23 cellular contexts compared by ENCODE assay signal in genomic region chr11:114095899-114096298, GRCh38. TPM values are rescaled to one million over a fixed set of nuclear protein-coding genes. Genes with fewer than 3 reads are reported as not detected.
DNase-seq lines count a peak whose midpoint lies in the region; ATAC-seq and TF ChIP-seq lines count a peak whose summit lies in the region.
"Had no signal": no experiment of that assay in that cellular context is flagged by ENCODE, and none has a peak within 500 bp of the region (broad histone marks: within the 10 kb centered on the region; RNA-seq: fewer than 3 reads in every experiment).

No MANE protein-coding gene starts in this region.

- H3F3A ChIP-seq in Loucy (ENCODE audit: low read depth) (no peaks in the 10 kb centered on the region), smooth muscle cell (ENCODE audit: low read depth) (no peaks in the 10 kb centered on the region)

- H3K36me3 ChIP-seq in Loucy (ENCODE audit: insufficient read depth, low read length) (no peaks in the 10 kb centered on the region), smooth muscle cell (ENCODE audit: low read depth) (no peaks in the 10 kb centered on the region), esophagus muscularis mucosa (peaks cover 0 to 75% (median 36%) of the 10 kb centered on the region in 4 donors)

- no peaks in the 10 kb centered on the region for H3K27me3 ChIP-seq in Loucy (ENCODE audit: insufficient read depth, low read length, poor library complexity, severe bottlenecking)
- peaks cover 6% of the 10 kb centered on the region for H3K27me3 ChIP-seq in smooth muscle cell (ENCODE audit: low read depth)
- no peaks in the 10 kb centered on the region for H3K27me3 ChIP-seq in esophagus muscularis mucosa

- no peak for ATAC-seq in GM19035 (IDR thresholded peaks at IDR 0.05; ENCODE audit: unreplicated experiment)
- ATAC-seq: A549, HCT116, K562 had no signal

- TF ChIP-seq POLR2A in esophagus muscularis mucosa (IDR thresholded peaks at IDR 0.05; ENCODE audit: low read depth): no peak

- H3K9ac ChIP-seq in Loucy (ENCODE audit: low read depth, low read length, poor library complexity, severe bottlenecking): peak overlapping the region; percentile 53
- no peak overlapping the region for H3K9ac ChIP-seq in smooth muscle cell (ENCODE audit: low read depth)
- H3K9ac ChIP-seq: GM23248 had no signal

- peak overlapping the region; percentile 12 for H3K4me2 ChIP-seq in Loucy (ENCODE audit: low read depth, low read length, poor library complexity, severe bottlenecking)
- peak overlapping the region; percentile 51 for H3K4me2 ChIP-seq in smooth muscle cell
- H3K4me2 ChIP-seq: A549 had no signal

- no peak for DNase-seq in immature natural killer cell
- DNase-seq in smooth muscle cell (lab: John Stamatoyannopoulos, UW; ENCODE audit: unreplicated experiment): no peak
- DNase-seq in esophagus muscularis mucosa (ENCODE audit: extremely low spot score): no peak
- no peak for DNase-seq in stimulated activated CD4-positive, alpha-beta T cell treated with anti-CD3 and anti-CD28 coated beads, Interleukin-4, amount 100 ng/mL, for 4 hours
- no peak for DNase-seq in 8988T
- DNase-seq: DMS79; GM23248; NCI-H1048; NCI-H146; NCI-H2107; NCI-H226; NCI-H526; NK-92 treated with Interleukin-12 subunit alpha and Interleukin-12 subunit beta, amount 100 ng/mL, for 24 hours; RPMI8226 had no signal

- peak overlapping the region in 4 of 5 donors; percentile 36 to 55 (median 48) for H3K4me3 Mint-ChIP-seq in immature natural killer cell

- intact Hi-C loops in esophagus muscularis mucosa (cut with DNase I): no loop called here

- H3K9me3 ChIP-seq in Loucy (ENCODE audit: insufficient read depth, low read depth, low read length): no peaks in the 10 kb centered on the region
- H3K9me3 ChIP-seq in smooth muscle cell (replicated peaks; ENCODE audit: low read depth): no peaks in the 10 kb centered on the region
- no peaks in the 10 kb centered on the region for H3K9me3 ChIP-seq in esophagus muscularis mucosa
- H3K9me3 ChIP-seq: A549 had no signal

- TF ChIP-seq EP300 in esophagus muscularis mucosa (IDR thresholded peaks at IDR 0.05): no peak

- H3K4me3 ChIP-seq in Loucy (ENCODE audit: low read length, poor library complexity, severe bottlenecking): no peak overlapping the region
- H3K4me3 ChIP-seq in smooth muscle cell: no peak overlapping the region
- no peak overlapping the region for H3K4me3 ChIP-seq in esophagus muscularis mucosa
- H3K4me3 ChIP-seq: A549, GM23248, K562 had no signal

- H3K36me3 Mint-ChIP-seq in immature natural killer cell: peaks cover 0 to 5% (median 3%) of the 10 kb centered on the region in 3 donors

- TF ChIP-seq CTCF in 22Rv1 (IDR thresholded peaks at IDR 0.05) (no peak), Loucy (conservative IDR thresholded peaks at IDR 0.05; ENCODE audit: low read length) (no peak), smooth muscle cell (IDR thresholded peaks at IDR 0.05; ENCODE audit: borderline replicate concordance, insufficient read depth, poor library complexity, severe bottlenecking) (no peak), esophagus muscularis mucosa (IDR thresholded peaks at IDR 0.05) (no peak)

- peaks cover 0 to 16% (median 3%) of the 10 kb centered on the region in 3 donors for H3K27me3 Mint-ChIP-seq in immature natural killer cell (ENCODE audit: low read depth in 3 of 3)

- peak overlapping the region; percentile 57 to 91 (median 70) for H3K27ac Mint-ChIP-seq in immature natural killer cell

- no peaks in the 10 kb centered on the region for H3K9me3 Mint-ChIP-seq in immature natural killer cell

- H3K9me2 ChIP-seq in Loucy (replicated peaks; ENCODE audit: low read depth, low read length): no peaks in the 10 kb centered on the region

- H3K4me1 Mint-ChIP-seq in immature natural killer cell: peaks cover 90 to 100% of the 10 kb centered on the region in 2 donors

- H3K4me1 ChIP-seq in Loucy (ENCODE audit: insufficient read depth, low read length, poor library complexity, severe bottlenecking) (peaks cover 61% of the 10 kb centered on the region), smooth muscle cell (ENCODE audit: low read depth) (peaks cover 32% of the 10 kb centered on the region), esophagus muscularis mucosa (peaks cover 91 to 100% (median 97%) of the 10 kb centered on the region in 4 donors)
- H3K4me1 ChIP-seq: A549 had no signal

- H3K27ac ChIP-seq in 22Rv1 (peak overlapping the region; percentile 82), smooth muscle cell (ENCODE audit: low read depth) (no peak overlapping the region), esophagus muscularis mucosa (replicated peaks in 1 of 4) (no peak overlapping the region)
- H3K27ac ChIP-seq: A549, GM23248 had no signal

- H3K79me2 ChIP-seq in Loucy (ENCODE audit: insufficient read depth, low read length) (no peaks in the 10 kb centered on the region), smooth muscle cell (ENCODE audit: low read depth) (no peaks in the 10 kb centered on the region)

- no peak overlapping the region for H2AFZ ChIP-seq in Loucy (ENCODE audit: low read length)
- no peak overlapping the region for H2AFZ ChIP-seq in smooth muscle cell (ENCODE audit: low read depth)
- H2AFZ ChIP-seq: GM23248 had no signal

- WGBS in smooth muscle cell (ENCODE audit: low lambda C conversion rate): 18% methylated on average over 3 of the region's 3 CpGs
- WGBS in esophagus muscularis mucosa: 58% methylated on average over 3 of the region's 3 CpGs

- H4K20me1 ChIP-seq in Loucy (ENCODE audit: insufficient read depth, low read length, poor library complexity, severe bottlenecking): no peaks in the 10 kb centered on the region
- no peaks in the 10 kb centered on the region for H4K20me1 ChIP-seq in smooth muscle cell (ENCODE audit: low read depth)

RNA-seq across cellular contexts. Expression of gene ZBTB16, which starts 36.4 kb away (rescaled TPM):
- 100 to 1,000 TPM in 1 of 3 donors, 10 to 100 TPM in 2; 90.4 to 197 (median 92.5) TPM for polyA plus RNA-seq in immature natural killer cell
- total RNA-seq in smooth muscle cell: not detected in 2 replicates
- polyA plus RNA-seq in smooth muscle cell: 0.50 TPM in 1 of 2 replicates, not detected in the other
- total RNA-seq in esophagus muscularis mucosa: 100 to 1,000 TPM; 175 to 319 (median 222) TPM
- total RNA-seq: G401, GM23248, M059J, SK-MEL-5 had no signal
- polyA plus RNA-seq: A549, GM23248 had no signal

Comparison
In these comparisons a context has a peak if more than half of its experiments do, and no peak if none do; other contexts are left out.
1. RNA of gene ZBTB16, which starts 36.4 kb away (total RNA-seq): 175 to 319 TPM in esophagus muscularis mucosa; not detected in smooth muscle cell; every median in the first group is over 100 times any median in the second.